In genomic region chr5:131279209-131279608, GRCh38 we compare ENCODE assay signal across 10 cellular contexts. TPM values are rescaled to one million over a fixed set of nuclear protein-coding genes. Genes with fewer than 3 reads are reported as not detected.
A peak's percentile ranks its signal among the peaks of the same experiment; 100 is the strongest.
DNase-seq lines count a peak whose midpoint lies in the region; ATAC-seq lines count a peak whose summit lies in the region.
"Had no signal": no experiment of that assay in that cellular context is flagged by ENCODE, and none has a peak within 500 bp of the region (broad histone marks: within the 10 kb centered on the region; RNA-seq: fewer than 3 reads in every experiment).

No MANE protein-coding gene starts in this region.

- peaks cover 57% of the 10 kb centered on the region for H3K36me3 Mint-ChIP-seq in activated T-cell treated with anti-CD3 and anti-CD28 coated beads, Interleukin-2, amount 50 U/mL, for 24 hours (ENCODE audit: low read depth)
- peaks cover 58% of the 10 kb centered on the region for H3K36me3 Mint-ChIP-seq in activated CD4-positive, alpha-beta memory T cell treated with anti-CD3 and anti-CD28 coated beads, Interleukin-2, amount 10 ng/mL, durations not matched to agents 7 days and 5 days (ENCODE audit: low read depth)
- peaks cover 82% of the 10 kb centered on the region for H3K36me3 Mint-ChIP-seq in stimulated activated effector memory CD8-positive, alpha-beta T cell treated with anti-CD3 and anti-CD28 coated beads, Interleukin-12 subunit alpha, Interleukin-12 subunit beta, amount 100 ng/mL, for 72 hours

- peak; percentile 31 for ATAC-seq in HG02763 (IDR thresholded peaks at IDR 0.05; ENCODE audit: unreplicated experiment)
- no peak for ATAC-seq in stimulated activated effector memory CD8-positive, alpha-beta T cell treated with anti-CD3 and anti-CD28 coated beads, Interleukin-12 subunit alpha, Interleukin-12 subunit beta, amount 100 ng/mL, for 72 hours
- no peak for ATAC-seq in HG03097 (IDR thresholded peaks at IDR 0.05; ENCODE audit: low FRiP score, unreplicated experiment)
- ATAC-seq in HG03159 (IDR thresholded peaks at IDR 0.05; ENCODE audit: unreplicated experiment): no peak

- CTCF ChIA-PET in activated CD4-positive, alpha-beta memory T cell treated with anti-CD3 and anti-CD28 coated beads, Interleukin-2, amount 10 ng/mL, durations not matched to agents 7 days and 5 days (lab: Charles Lee): interaction anchor here (3.4 to 4.6 kb wide), 2 partner anchors 14 to 103 kb away, joined by 13 to 25 read pairs; partner anchors contain the start of gene CDC42SE2

- no peak for DNase-seq in activated T-cell treated with anti-CD3 and anti-CD28 coated beads, Interleukin-2, amount 50 U/mL, for 24 hours
- no peak for DNase-seq in activated T-cell treated with anti-CD3 and anti-CD28 coated beads, Interleukin-2, amount 50 U/mL, for 48 hours
- no peak for DNase-seq in activated CD4-positive, alpha-beta memory T cell treated with anti-CD3 and anti-CD28 coated beads, Interleukin-2, amount 10 ng/mL, durations not matched to agents 7 days and 5 days
- no peak for DNase-seq in stimulated activated effector memory CD8-positive, alpha-beta T cell treated with anti-CD3 and anti-CD28 coated beads, Interleukin-12 subunit alpha, Interleukin-12 subunit beta, amount 100 ng/mL, for 72 hours (ENCODE audit: low spot score in 2 of 2)
- no peak for DNase-seq in mucosa of gallbladder (ENCODE audit: low spot score)
- DNase-seq: adrenal gland, NCI-H510A treated with DMSO at 0.1 percent for 48 hours had no signal

- POLR2A ChIA-PET in activated CD4-positive, alpha-beta memory T cell treated with anti-CD3 and anti-CD28 coated beads, Interleukin-2, amount 10 ng/mL, durations not matched to agents 7 days and 5 days (lab: Charles Lee): interaction anchor here (1.6 to 6.5 kb wide), 5 partner anchors 10 to 114 kb away, joined by 6 to 187 read pairs (median 22); partner anchors contain the start of genes CDC42SE2 and HINT1

- peak overlapping the region; percentile 93 for H3K27ac Mint-ChIP-seq in activated T-cell treated with anti-CD3 and anti-CD28 coated beads, Interleukin-2, amount 50 U/mL, for 24 hours
- peak overlapping the region; percentile 87 for H3K27ac Mint-ChIP-seq in activated CD4-positive, alpha-beta memory T cell treated with anti-CD3 and anti-CD28 coated beads, Interleukin-2, amount 10 ng/mL, durations not matched to agents 7 days and 5 days
- H3K27ac Mint-ChIP-seq in stimulated activated effector memory CD8-positive, alpha-beta T cell treated with anti-CD3 and anti-CD28 coated beads, Interleukin-12 subunit alpha, Interleukin-12 subunit beta, amount 100 ng/mL, for 72 hours: peak overlapping the region; percentile 81

- H3K9me3 Mint-ChIP-seq in activated T-cell treated with anti-CD3 and anti-CD28 coated beads, Interleukin-2, amount 50 U/mL, for 24 hours: no peaks in the 10 kb centered on the region
- H3K9me3 Mint-ChIP-seq in activated CD4-positive, alpha-beta memory T cell treated with anti-CD3 and anti-CD28 coated beads, Interleukin-2, amount 10 ng/mL, durations not matched to agents 7 days and 5 days: no peaks in the 10 kb centered on the region
- H3K9me3 Mint-ChIP-seq in stimulated activated effector memory CD8-positive, alpha-beta T cell treated with anti-CD3 and anti-CD28 coated beads, Interleukin-12 subunit alpha, Interleukin-12 subunit beta, amount 100 ng/mL, for 72 hours: no peaks in the 10 kb centered on the region

- H3K4me3 Mint-ChIP-seq in activated T-cell treated with anti-CD3 and anti-CD28 coated beads, Interleukin-2, amount 50 U/mL, for 24 hours: peak overlapping the region; percentile 72
- peak overlapping the region; percentile 47 for H3K4me3 Mint-ChIP-seq in activated CD4-positive, alpha-beta memory T cell treated with anti-CD3 and anti-CD28 coated beads, Interleukin-2, amount 10 ng/mL, durations not matched to agents 7 days and 5 days
- peak overlapping the region; percentile 39 for H3K4me3 Mint-ChIP-seq in stimulated activated effector memory CD8-positive, alpha-beta T cell treated with anti-CD3 and anti-CD28 coated beads, Interleukin-12 subunit alpha, Interleukin-12 subunit beta, amount 100 ng/mL, for 72 hours

- H3K4me1 Mint-ChIP-seq in activated T-cell treated with anti-CD3 and anti-CD28 coated beads, Interleukin-2, amount 50 U/mL, for 24 hours (ENCODE audit: low read depth): peaks cover 92% of the 10 kb centered on the region
- H3K4me1 Mint-ChIP-seq in activated CD4-positive, alpha-beta memory T cell treated with anti-CD3 and anti-CD28 coated beads, Interleukin-2, amount 10 ng/mL, durations not matched to agents 7 days and 5 days: peaks cover 91% of the 10 kb centered on the region
- peaks cover 75% of the 10 kb centered on the region for H3K4me1 Mint-ChIP-seq in stimulated activated effector memory CD8-positive, alpha-beta T cell treated with anti-CD3 and anti-CD28 coated beads, Interleukin-12 subunit alpha, Interleukin-12 subunit beta, amount 100 ng/mL, for 72 hours

- H3K27me3 Mint-ChIP-seq in activated T-cell treated with anti-CD3 and anti-CD28 coated beads, Interleukin-2, amount 50 U/mL, for 24 hours: no peaks in the 10 kb centered on the region
- no peaks in the 10 kb centered on the region for H3K27me3 Mint-ChIP-seq in activated CD4-positive, alpha-beta memory T cell treated with anti-CD3 and anti-CD28 coated beads, Interleukin-2, amount 10 ng/mL, durations not matched to agents 7 days and 5 days

RNA-seq across cellular contexts. Expression of gene CDC42SE2, which starts 15.4 kb away (rescaled TPM):
- 100 to 1,000 TPM; 163 to 166 TPM for total RNA-seq in activated CD4-positive, alpha-beta memory T cell treated with anti-CD3 and anti-CD28 coated beads, Interleukin-2, amount 10 ng/mL, durations not matched to agents 7 days and 5 days
- 47.6 TPM for total RNA-seq in mucosa of gallbladder
